14 cellular contexts compared by ENCODE assay signal in genomic region chr7:117218700-117219099, GRCh38.
DNase-seq lines count a peak whose midpoint lies in the region; ATAC-seq and TF ChIP-seq lines count a peak whose summit lies in the region.
"Had no signal": no experiment of that assay in that cellular context is flagged by ENCODE, and none has a peak within 500 bp of the region (broad histone marks: within the 10 kb centered on the region; RNA-seq: fewer than 3 reads in every experiment).

No MANE protein-coding gene starts in this region.

- H3K9me3 Mint-ChIP-seq in nephron progenitor cell = no peaks in the 10 kb centered on the region
- H3K9me3 Mint-ChIP-seq: GM23338 had no signal

- peaks cover 13% of the 10 kb centered on the region for H3F3A ChIP-seq in GM23248 (ENCODE audit: insufficient read depth)

- H3K27me3 ChIP-seq in GM23248 (replicated peaks; ENCODE audit: insufficient read depth) (no peaks in the 10 kb centered on the region), SJSA1 (replicated peaks) (no peaks in the 10 kb centered on the region)
- H3K27me3 ChIP-seq: BLaER1 treated with 17β-estradiol and CSF1 and Interleukin-3, amounts not matched to agents 10 nM and 100 nM had no signal

- in situ Hi-C loops in GM23248 (cut with MboI) = loop anchor here (10.0 kb wide), 1 partner anchor 166 kb away; no protein-coding TSS in a partner anchor

- H3K9ac ChIP-seq in GM23248 = no peak overlapping the region
- H3K9ac ChIP-seq: BLaER1 treated with 17β-estradiol and CSF1 and Interleukin-3, amounts not matched to agents 10 nM and 100 nM had no signal

- H3K4me1 ChIP-seq in GM23248 (ENCODE audit: insufficient read depth) (peaks cover 35% of the 10 kb centered on the region), SJSA1 (replicated peaks) (peaks cover 53% of the 10 kb centered on the region)
- H3K4me1 ChIP-seq: BLaER1 treated with 17β-estradiol and CSF1 and Interleukin-3, amounts not matched to agents 10 nM and 100 nM had no signal

- H3K27ac Mint-ChIP-seq in nephron progenitor cell = peak overlapping the region; percentile 47
- H3K27ac Mint-ChIP-seq: GM23338 had no signal

- H3K4me3 Mint-ChIP-seq in nephron progenitor cell = no peak overlapping the region
- H3K4me3 Mint-ChIP-seq: CD4-positive, CD25-positive, alpha-beta regulatory T cell; GM23338 had no signal

- TF ChIP-seq CTCF in fibroblast of villous mesenchyme (IDR thresholded peaks at IDR 0.05; ENCODE audit: insufficient read depth, low read depth, low read length) = no peak
- no peak for TF ChIP-seq CTCF in nephron progenitor cell (IDR thresholded peaks at IDR 0.05)

- WGBS in GM23248 (ENCODE audit: low coverage in 1 of 2, low lambda C conversion rate in 2 of 2, missing lambda C conversion rate in 2 of 2), 2 experiments = 59 to 65% methylated on average over 4 of the region's 4 CpGs

- H3K27me3 Mint-ChIP-seq in nephron progenitor cell (ENCODE audit: low read depth, poor library complexity) = no peaks in the 10 kb centered on the region
- H3K27me3 Mint-ChIP-seq: CD4-positive, CD25-positive, alpha-beta regulatory T cell had no signal

- peaks cover 10% of the 10 kb centered on the region for H3K36me3 Mint-ChIP-seq in nephron progenitor cell (ENCODE audit: low read depth)

- no peaks in the 10 kb centered on the region for H3K79me2 ChIP-seq in GM23248 (ENCODE audit: insufficient read depth)

- no peak overlapping the region for H3K27ac ChIP-seq in GM23248
- H3K27ac ChIP-seq in SJSA1 = peak overlapping the region; percentile 72
- H3K27ac ChIP-seq: BLaER1 treated with 17β-estradiol and CSF1 and Interleukin-3, amounts not matched to agents 10 nM and 100 nM had no signal

- H2AFZ ChIP-seq in GM23248 = no peak overlapping the region
- H2AFZ ChIP-seq: GM23338 had no signal

- H3K4me2 ChIP-seq in GM23248 (ENCODE audit: unreplicated experiment) = peak overlapping the region; percentile 40
- H3K4me2 ChIP-seq: BLaER1 treated with 17β-estradiol and CSF1 and Interleukin-3, amounts not matched to agents 10 nM and 100 nM; GM23338 had no signal

- H3K4me3 ChIP-seq in GM23248 (0 out of 2 replicates have a peak overlapping the region, but pooled peaks have one; percentile 10), SJSA1 (no peak overlapping the region), fibroblast of villous mesenchyme (ENCODE audit: low read depth, low read length) (no peak overlapping the region)
- H3K4me3 ChIP-seq: BLaER1 treated with 17β-estradiol and CSF1 and Interleukin-3, amounts not matched to agents 10 nM and 100 nM; GM23338 had no signal

- H3K9me3 ChIP-seq in GM23248 (ENCODE audit: low read depth) (no peaks in the 10 kb centered on the region), SJSA1 (replicated peaks) (no peaks in the 10 kb centered on the region)
- H3K9me3 ChIP-seq: BLaER1 treated with 17β-estradiol and CSF1 and Interleukin-3, amounts not matched to agents 10 nM and 100 nM had no signal

- no peaks in the 10 kb centered on the region for H3K9me2 ChIP-seq in GM23248 (ENCODE audit: insufficient read depth)

- H3K4me1 Mint-ChIP-seq in nephron progenitor cell = peaks cover 36% of the 10 kb centered on the region
- H3K4me1 Mint-ChIP-seq: CD4-positive, CD25-positive, alpha-beta regulatory T cell; GM23338 had no signal

- no peaks in the 10 kb centered on the region for H4K20me1 ChIP-seq in GM23248 (ENCODE audit: insufficient read depth)
- H4K20me1 ChIP-seq: BLaER1 treated with 17β-estradiol and CSF1 and Interleukin-3, amounts not matched to agents 10 nM and 100 nM had no signal

- DNase-seq in GM23248 (no peak), SJSA1 (ENCODE audit: low read depth in 1 of 2, low spot score in 2 of 2) (no peak), fibroblast of villous mesenchyme (ENCODE audit: low read depth) (peak; percentile 52), nephron progenitor cell (no peak), T-helper 2 cell (no peak), RPMI8226 (no peak)
- DNase-seq: ACHN; CD4-positive, CD25-positive, alpha-beta regulatory T cell; DMS53; H7 had no signal

- H3K36me3 ChIP-seq in GM23248 (ENCODE audit: low read depth) = peaks cover 3% of the 10 kb centered on the region; the same call in 1 of the 2 replicates
- H3K36me3 ChIP-seq in SJSA1 = no peaks in the 10 kb centered on the region

- ATAC-seq in HG02840 (IDR thresholded peaks at IDR 0.05; ENCODE audit: low FRiP score, unreplicated experiment) (no peak), GM21786 (IDR thresholded peaks at IDR 0.05; ENCODE audit: unreplicated experiment) (no peak)
- ATAC-seq: GM23338 had no signal
